12 cellular contexts compared by ENCODE assay signal in the genomic region with DNA sequence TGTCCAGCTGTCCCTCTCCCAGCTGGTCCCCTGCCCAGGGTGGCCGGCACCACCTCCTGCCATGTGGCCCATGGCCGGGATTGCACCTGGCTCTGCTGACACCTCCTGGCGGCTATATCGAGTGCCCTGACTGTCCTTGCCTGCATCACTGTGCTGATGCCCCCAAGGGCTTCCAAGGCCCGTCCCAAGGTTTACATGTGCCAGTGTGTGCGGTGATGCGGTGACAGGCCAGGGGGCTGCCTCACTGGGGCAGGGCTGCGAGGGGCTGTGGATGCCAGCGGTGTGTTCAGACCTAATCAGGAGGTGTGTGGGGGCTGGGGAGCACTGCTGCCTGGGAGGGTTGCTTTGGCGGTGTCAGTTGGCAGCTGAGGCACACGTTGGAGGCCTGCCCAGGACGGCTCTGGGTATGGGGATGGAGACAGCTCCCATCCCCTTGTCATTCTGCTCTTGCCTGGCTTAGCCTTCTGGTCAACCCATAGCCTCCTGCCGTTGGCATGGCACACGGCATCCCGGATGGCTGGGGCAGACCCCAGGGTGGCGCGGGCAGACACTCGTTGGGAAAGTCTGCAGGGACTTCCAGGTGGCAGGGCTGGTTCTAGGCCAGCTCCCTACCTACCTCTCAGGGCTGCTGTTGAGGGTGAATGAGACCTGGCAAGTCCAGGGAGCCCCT. TPM values are rescaled to one million over a fixed set of nuclear protein-coding genes. Genes with fewer than 3 reads are reported as not detected.
DNase-seq lines count a peak whose midpoint lies in the region; ATAC-seq and TF ChIP-seq lines count a peak whose summit lies in the region.
"Had no signal": no experiment of that assay in that cellular context is flagged by ENCODE, and none has a peak within 500 bp of the region (broad histone marks: within the 10 kb centered on the region; RNA-seq: fewer than 3 reads in every experiment).

No MANE protein-coding gene starts in this region.

- peaks cover 69% of the 10 kb centered on the region for H3K4me1 Mint-ChIP-seq in stimulated activated naive CD8-positive, alpha-beta T cell treated with anti-CD3 and anti-CD28 coated beads, Interleukin-15, Interleukin-2, amounts not matched to agents 100 ng/mL and 50 ng/mL, for 24 hours (ENCODE audit: low read depth)
- H3K4me1 Mint-ChIP-seq in stimulated activated naive CD8-positive, alpha-beta T cell treated with anti-CD3 and anti-CD28 coated beads, Interleukin-15, amount 100 ng/mL, for 72 hours: peaks cover 78% of the 10 kb centered on the region
- peaks cover 56% of the 10 kb centered on the region for H3K4me1 Mint-ChIP-seq in memory B cell
- H3K4me1 Mint-ChIP-seq in glutamatergic neuron (ENCODE audit: low read depth, unreplicated experiment): peaks cover 27% of the 10 kb centered on the region

- no peaks in the 10 kb centered on the region for H3K27me3 ChIP-seq in ascending aorta

- no peak for DNase-seq in stimulated activated naive CD8-positive, alpha-beta T cell treated with anti-CD3 and anti-CD28 coated beads, Interleukin-15, amount 100 ng/mL, for 72 hours
- peak in 1 of 2 donors; percentile 63 for DNase-seq in ascending aorta (ENCODE audit: low spot score in 2 of 2)
- no peak for DNase-seq in memory B cell (ENCODE audit: low spot score in 2 of 2)
- no peak for DNase-seq in glutamatergic neuron
- DNase-seq in NCI-H187 (lab: John Stamatoyannopoulos, UW): no peak
- no peak for DNase-seq in effector CD4-positive, alpha-beta T cell
- DNase-seq: activated effector memory CD4-positive, alpha-beta T cell treated with anti-CD3 and anti-CD28 coated beads, Interleukin-2, amount 50 U/mL, for 16 hours; COR-L47; NCI-H1105 had no signal

- TF ChIP-seq CTCF in ascending aorta (IDR thresholded peaks at IDR 0.05): no peak
- no peak for TF ChIP-seq CTCF in glutamatergic neuron (IDR thresholded peaks at IDR 0.05; ENCODE audit: partially characterized antibody, unreplicated experiment)

- peaks cover 0 to 9% of the 10 kb centered on the region in 2 donors for H3K36me3 ChIP-seq in ascending aorta

- H3K9me3 Mint-ChIP-seq in stimulated activated naive CD8-positive, alpha-beta T cell treated with anti-CD3 and anti-CD28 coated beads, Interleukin-15, Interleukin-2, amounts not matched to agents 100 ng/mL and 50 ng/mL, for 24 hours: no peaks in the 10 kb centered on the region
- peaks cover 0 to 6% of the 10 kb centered on the region in 2 donors for H3K9me3 Mint-ChIP-seq in stimulated activated naive CD8-positive, alpha-beta T cell treated with anti-CD3 and anti-CD28 coated beads, Interleukin-15, amount 100 ng/mL, for 72 hours
- H3K9me3 Mint-ChIP-seq in memory B cell: no peaks in the 10 kb centered on the region
- H3K9me3 Mint-ChIP-seq in glutamatergic neuron (ENCODE audit: unreplicated experiment): peaks cover 22% of the 10 kb centered on the region

- peak overlapping the region; percentile 95 to 97 for H3K27ac ChIP-seq in ascending aorta

- H3K4me3 ChIP-seq in ascending aorta: peak overlapping the region in 1 of 2 donors; percentile 3
- H3K4me3 ChIP-seq: mucosa of descending colon had no signal

- H3K36me3 Mint-ChIP-seq in stimulated activated naive CD8-positive, alpha-beta T cell treated with anti-CD3 and anti-CD28 coated beads, Interleukin-15, Interleukin-2, amounts not matched to agents 100 ng/mL and 50 ng/mL, for 24 hours (ENCODE audit: low read depth): peaks cover 66% of the 10 kb centered on the region
- H3K36me3 Mint-ChIP-seq in memory B cell: peaks cover 11% of the 10 kb centered on the region
- peaks cover 4% of the 10 kb centered on the region for H3K36me3 Mint-ChIP-seq in glutamatergic neuron (ENCODE audit: unreplicated experiment)

- intact Hi-C loops in ascending aorta (cut with DNase I): no loop called here

- H3K9me3 ChIP-seq in ascending aorta: no peaks in the 10 kb centered on the region

- no peak overlapping the region for H3K4me3 Mint-ChIP-seq in stimulated activated naive CD8-positive, alpha-beta T cell treated with anti-CD3 and anti-CD28 coated beads, Interleukin-15, Interleukin-2, amounts not matched to agents 100 ng/mL and 50 ng/mL, for 24 hours
- H3K4me3 Mint-ChIP-seq in stimulated activated naive CD8-positive, alpha-beta T cell treated with anti-CD3 and anti-CD28 coated beads, Interleukin-15, amount 100 ng/mL, for 72 hours: peak overlapping the region in 1 of 2 donors; percentile 39
- no peak overlapping the region for H3K4me3 Mint-ChIP-seq in memory B cell
- H3K4me3 Mint-ChIP-seq in glutamatergic neuron (ENCODE audit: unreplicated experiment): no peak overlapping the region

- no peak for ATAC-seq in stimulated activated naive CD8-positive, alpha-beta T cell treated with anti-CD3 and anti-CD28 coated beads, Interleukin-15, amount 100 ng/mL, for 72 hours
- ATAC-seq in memory B cell (ENCODE audit: low read depth) (no peak), GM18498 (IDR thresholded peaks at IDR 0.05; ENCODE audit: unreplicated experiment) (no peak)
- ATAC-seq: mucosa of descending colon had no signal

- peaks cover 24 to 34% of the 10 kb centered on the region in 2 donors for H3K4me1 ChIP-seq in ascending aorta

- no peaks in the 10 kb centered on the region for H3K27me3 Mint-ChIP-seq in stimulated activated naive CD8-positive, alpha-beta T cell treated with anti-CD3 and anti-CD28 coated beads, Interleukin-15, Interleukin-2, amounts not matched to agents 100 ng/mL and 50 ng/mL, for 24 hours
- peaks cover 11% of the 10 kb centered on the region for H3K27me3 Mint-ChIP-seq in stimulated activated naive CD8-positive, alpha-beta T cell treated with anti-CD3 and anti-CD28 coated beads, Interleukin-15, amount 100 ng/mL, for 72 hours
- H3K27me3 Mint-ChIP-seq in memory B cell (no peaks in the 10 kb centered on the region), glutamatergic neuron (ENCODE audit: unreplicated experiment) (peaks cover 20% of the 10 kb centered on the region)

- H3K27ac Mint-ChIP-seq in stimulated activated naive CD8-positive, alpha-beta T cell treated with anti-CD3 and anti-CD28 coated beads, Interleukin-15, Interleukin-2, amounts not matched to agents 100 ng/mL and 50 ng/mL, for 24 hours: peak overlapping the region; percentile 74
- H3K27ac Mint-ChIP-seq in stimulated activated naive CD8-positive, alpha-beta T cell treated with anti-CD3 and anti-CD28 coated beads, Interleukin-15, amount 100 ng/mL, for 72 hours: peak overlapping the region in 1 of 2 donors; percentile 91
- H3K27ac Mint-ChIP-seq in memory B cell: peak overlapping the region; percentile 98
- no peak overlapping the region for H3K27ac Mint-ChIP-seq in glutamatergic neuron (ENCODE audit: unreplicated experiment)

RNA-seq across cellular contexts. Expression of gene MAP2K3, which starts 5.5 kb away (rescaled TPM):
- total RNA-seq in ascending aorta: 294 TPM
- 38.0 TPM for total RNA-seq in glutamatergic neuron (ENCODE audit: unreplicated experiment)

RNA-seq across cellular contexts. Expression of gene NATD1, which starts 36.8 kb away (rescaled TPM):
- total RNA-seq in ascending aorta: 13.4 TPM
- 45.9 TPM for total RNA-seq in glutamatergic neuron (ENCODE audit: unreplicated experiment)
